ENCODE assay signal across 8 cellular contexts in the genomic region with DNA sequence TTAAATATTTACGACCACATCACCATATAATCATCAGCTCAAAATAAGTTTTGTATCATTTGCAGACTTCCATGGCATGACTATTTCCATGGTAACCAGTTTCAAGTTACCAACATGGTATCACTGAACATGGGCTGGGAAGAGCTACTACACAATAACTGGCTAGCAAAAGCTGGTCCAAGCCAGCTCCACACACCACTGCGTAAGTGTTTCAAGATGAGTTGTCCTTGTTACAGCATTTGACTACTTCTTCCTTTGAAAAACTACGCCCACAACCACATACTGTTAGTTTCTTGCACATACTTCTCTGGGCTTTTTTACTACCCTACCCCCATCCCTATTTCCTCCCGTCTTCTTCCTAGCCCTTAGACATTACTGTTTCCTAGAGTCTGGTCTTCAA. TPM values are rescaled to one million over a fixed set of nuclear protein-coding genes. Genes with fewer than 3 reads are reported as not detected.
DNase-seq lines count a peak whose midpoint lies in the region; ATAC-seq and TF ChIP-seq lines count a peak whose summit lies in the region.

No MANE protein-coding gene starts in this region.

- no peak overlapping the region for H2AFZ ChIP-seq in HCT116 (ENCODE audit: low read depth, low read length, poor library complexity, severe bottlenecking)

- intact Hi-C loops in HCT116 (cut with micrococcal nuclease) (no loop called here), Panc1 (cut with micrococcal nuclease; ENCODE audit: unreplicated experiment) (no loop called here), thyroid gland (cut with DNase I) (no loop called here)

- H3K36me3 ChIP-seq in HCT116 (ENCODE audit: control insufficient read depth in 1 of 2, insufficient read depth in 2 of 2, low read length in 2 of 2) (peaks cover 54 to 59% of the 10 kb centered on the region in 2 experiments), Panc1 (ENCODE audit: control insufficient read depth, insufficient read depth, low read length) (peaks cover 71% of the 10 kb centered on the region), thyroid gland (peaks cover 27 to 43% of the 10 kb centered on the region in 2 donors)

- H3K27me3 Mint-ChIP-seq in progenitor cell of endocrine pancreas = no peaks in the 10 kb centered on the region

- 88 to 92% methylated on average over 4 of the region's 4 CpGs for WGBS in thyroid gland, 2 donors

- no peaks in the 10 kb centered on the region for H3K9me3 Mint-ChIP-seq in progenitor cell of endocrine pancreas (ENCODE audit: low read depth)

- TF ChIP-seq RAD21 in HCT116 (IDR thresholded peaks at IDR 0.05; ENCODE audit: low read depth) = no peak

- H3K4me1 Mint-ChIP-seq in progenitor cell of endocrine pancreas (ENCODE audit: low read depth) = no peaks in the 10 kb centered on the region

- DNase-seq in HCT116 (ENCODE audit: low read depth, low spot score) (no peak), Panc1 (ENCODE audit: low read depth, low spot score) (no peak), progenitor cell of endocrine pancreas (ENCODE audit: low spot score, unreplicated experiment) (no peak), NCI-H1105 (lab: John Stamatoyannopoulos, UW) (no peak), COLO668 (lab: John Stamatoyannopoulos, UW; ENCODE audit: unreplicated experiment) (no peak), thyroid gland (no peak), pons (ENCODE audit: low spot score) (no peak)

- RAD21 ChIA-PET in HCT116 (lab: Charles Lee; ENCODE audit: low non-redundant PET in 1 of 2, low total read pairs in 2 of 2, uncharacterized antibody in 2 of 2, unreplicated experiment in 2 of 2) = no interaction called here

- no peak overlapping the region for H3K4me3 Mint-ChIP-seq in progenitor cell of endocrine pancreas (ENCODE audit: low read depth)

- H3K4me1 ChIP-seq in HCT116 (ENCODE audit: control insufficient read depth in 1 of 2, insufficient read depth in 2 of 2, low read length in 2 of 2) = peaks cover 21 to 34% of the 10 kb centered on the region in 2 experiments
- no peaks in the 10 kb centered on the region for H3K4me1 ChIP-seq in Panc1 (ENCODE audit: control insufficient read depth, insufficient read depth, low read length)
- H3K4me1 ChIP-seq in thyroid gland = peaks cover 0 to 15% of the 10 kb centered on the region in 2 donors

- peaks cover 12% of the 10 kb centered on the region for H4K20me1 ChIP-seq in HCT116 (ENCODE audit: insufficient read depth)

- no peak for TF ChIP-seq CTCF in HCT116 (IDR thresholded peaks at IDR 0.05 in 2 of 3, conservative IDR thresholded peaks at IDR 0.05 in 1 of 3; ENCODE audit: borderline replicate concordance in 1 of 3, insufficient read depth in 1 of 3, low read depth in 2 of 3, low read length in 2 of 3)
- TF ChIP-seq CTCF in Panc1 (IDR thresholded peaks at IDR 0.05) = no peak
- no peak for TF ChIP-seq CTCF in progenitor cell of endocrine pancreas (IDR thresholded peaks at IDR 0.05; ENCODE audit: unreplicated experiment)
- TF ChIP-seq CTCF in thyroid gland (IDR thresholded peaks at IDR 0.05) = no peak

- no peaks in the 10 kb centered on the region for H3K9me3 ChIP-seq in HCT116 (ENCODE audit: control insufficient read depth in 1 of 2, insufficient read depth in 1 of 2, low read depth in 1 of 2, low read length in 2 of 2)
- no peaks in the 10 kb centered on the region for H3K9me3 ChIP-seq in Panc1 (ENCODE audit: control insufficient read depth, insufficient read depth, low read depth, low read length)
- H3K9me3 ChIP-seq in thyroid gland = no peaks in the 10 kb centered on the region

- H3K27ac ChIP-seq in HCT116 (ENCODE audit: low read depth, low read length) (no peak overlapping the region), Panc1 (ENCODE audit: low read length) (no peak overlapping the region), thyroid gland (no peak overlapping the region)

- H3K4me3 ChIP-seq in HCT116 (replicated peaks in 1 of 2; ENCODE audit: low read depth in 1 of 2, low read length in 2 of 2) = no peak overlapping the region
- no peak overlapping the region for H3K4me3 ChIP-seq in Panc1 (ENCODE audit: low read depth in 2 of 2, low read length in 2 of 2)
- H3K4me3 ChIP-seq in thyroid gland (replicated peaks in 1 of 3) = no peak overlapping the region

- no peaks in the 10 kb centered on the region for H3K9me2 ChIP-seq in HCT116 (ENCODE audit: insufficient read depth)

- no peak overlapping the region for H3K4me2 ChIP-seq in HCT116 (ENCODE audit: low read length)

- CTCF ChIA-PET in HCT116 (lab: Charles Lee) = no interaction called here
- CTCF ChIA-PET in Panc1 (lab: Charles Lee) = interaction anchor here (1.0 kb wide), 1 partner anchor 9 kb away, joined by 3 read pairs; no protein-coding TSS in a partner anchor

- BruUV-seq in HCT116 (replicated peaks; lab: Mats Ljungman, UMichigan) (no TSS peak), Panc1 (replicated peaks; lab: Mats Ljungman, UMichigan) (no TSS peak)

- in situ Hi-C loops in Panc1 (cut with HindIII; ENCODE audit: low pct_unique_long_range_greater_than_20kb, low sequenced_read_pairs) = no loop called here

- H3K36me3 Mint-ChIP-seq in progenitor cell of endocrine pancreas (ENCODE audit: insufficient read depth) = peaks cover 28% of the 10 kb centered on the region

- ATAC-seq in GM18867 (IDR thresholded peaks at IDR 0.05; ENCODE audit: unreplicated experiment) (peak; percentile 95), HCT116 (no peak), Panc1 (peak; percentile 24; the same call in 1 of the 2 replicates)

- peaks cover 88% of the 10 kb centered on the region for H3K79me2 ChIP-seq in HCT116 (ENCODE audit: insufficient read depth, low read length)

- POLR2A ChIA-PET in HCT116 (lab: Charles Lee) = no interaction called here
- POLR2A ChIA-PET in Panc1 (lab: Charles Lee) = no interaction called here

- H3K27ac Mint-ChIP-seq in progenitor cell of endocrine pancreas = peak overlapping the region; percentile 60

- no peaks in the 10 kb centered on the region for H3K27me3 ChIP-seq in HCT116 (ENCODE audit: insufficient read depth, low read length)
- H3K27me3 ChIP-seq in Panc1 (ENCODE audit: control insufficient read depth, insufficient read depth, low read length) = no peaks in the 10 kb centered on the region
- H3K27me3 ChIP-seq in thyroid gland = no peaks in the 10 kb centered on the region

- H3K9ac ChIP-seq in HCT116 (ENCODE audit: low read length) = no peak overlapping the region

- TF ChIP-seq POLR2A in HCT116 (IDR thresholded peaks at IDR 0.05; ENCODE audit: borderline replicate concordance, extremely low read depth, insufficient read depth, insufficient read length) = no peak
- TF ChIP-seq POLR2A in thyroid gland (IDR thresholded peaks at IDR 0.05) = no peak

TF ChIP-seq in HCT116, 20 proteins besides CTCF, POLR2A, EP300 and RAD21:
- no peak for TF ChIP-seq CBX3 (IDR thresholded peaks at IDR 0.05; ENCODE audit: low read depth)
- TF ChIP-seq CEBPB (IDR thresholded peaks at IDR 0.05; ENCODE audit: low read depth) = no peak
- 0 out of 2 replicates have a peak, but pooled peaks have one; percentile 17 for TF ChIP-seq POLR2AphosphoS5 (IDR thresholded peaks at IDR 0.05; ENCODE audit: low read depth, low read length)
- no peak for TF ChIP-seq EZH2 (IDR thresholded peaks at IDR 0.05)

RNA-seq across cellular contexts. Expression of a gene that starts 8.5 kb away (rescaled TPM):
- 171 TPM for total RNA-seq in HCT116 (2021; ENCODE audit: unreplicated experiment)
- 93.0 and 99.1 TPM in 2 replicates for polyA plus RNA-seq in HCT116 (2012)
- total RNA-seq in Panc1 (2021; ENCODE audit: unreplicated experiment) = 337 TPM
- polyA plus RNA-seq in Panc1 (2012; ENCODE audit: insufficient read length) = 405 TPM
- total RNA-seq in progenitor cell of endocrine pancreas = 258 and 262 TPM in 2 replicates
- total RNA-seq in thyroid gland = 100 to 1,000 TPM; 284 to 415 (median 340) TPM
